8 cellular contexts compared by ENCODE assay signal in the genomic region with DNA sequence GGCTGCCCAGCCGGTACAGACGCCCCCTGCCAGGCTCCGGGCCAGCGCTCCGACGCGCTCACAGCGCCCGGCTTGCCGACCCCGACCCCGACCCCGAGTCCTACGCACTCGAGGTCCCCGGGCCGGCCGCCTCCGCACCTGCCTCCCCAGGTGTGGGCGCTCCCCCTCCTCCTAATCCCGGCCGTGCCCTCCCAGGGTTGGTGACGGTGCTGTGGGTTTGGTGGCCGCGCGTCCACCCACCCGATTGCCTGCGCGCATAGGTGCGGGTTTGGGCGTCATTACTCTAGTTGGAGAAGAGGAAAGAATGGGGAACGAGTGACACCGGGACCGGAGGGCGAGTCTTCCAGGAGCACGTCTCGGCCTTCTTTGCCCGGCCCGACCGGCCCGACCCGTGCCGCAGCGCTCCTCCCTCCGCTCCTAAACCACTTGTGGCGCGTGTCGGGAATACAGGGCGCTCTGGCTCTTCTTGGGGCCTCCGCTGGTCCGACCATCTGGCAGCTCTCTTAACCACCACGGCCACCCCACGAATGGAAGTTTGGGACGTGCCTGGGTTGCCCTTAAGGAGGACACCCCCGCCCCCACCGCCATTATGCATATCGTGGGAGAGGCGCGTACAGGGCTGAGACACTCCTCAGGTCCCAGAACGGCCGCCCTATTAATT. TPM values are rescaled to one million over a fixed set of nuclear protein-coding genes. Genes with fewer than 3 reads are reported as not detected.
A peak's percentile ranks its signal among the peaks of the same experiment; 100 is the strongest.
DNase-seq lines count a peak whose midpoint lies in the region; ATAC-seq and TF ChIP-seq lines count a peak whose summit lies in the region.

No MANE protein-coding gene starts in this region.

- H3K79me2 ChIP-seq in PC-3 (ENCODE audit: low read length): peaks cover 38% of the 10 kb centered on the region
- no peaks in the 10 kb centered on the region for H3K79me2 ChIP-seq in fibroblast of lung (ENCODE audit: control insufficient read depth, insufficient read depth, low read length)

- ATAC-seq in GM19035 (IDR thresholded peaks at IDR 0.05; ENCODE audit: unreplicated experiment) (peak; percentile 11), PC-3 (peak; percentile 51), HG03439 (IDR thresholded peaks at IDR 0.05; ENCODE audit: unreplicated experiment) (no peak), GM21381 (IDR thresholded peaks at IDR 0.05; ENCODE audit: unreplicated experiment) (no peak)
- ATAC-seq in naive thymus-derived CD4-positive, alpha-beta T cell: peak; percentile 21

- TF ChIP-seq CTCF in PC-3 (conservative IDR thresholded peaks at IDR 0.05; ENCODE audit: low read depth, low read length) (peak; percentile 23; the same call in 1 of the 2 replicates), fibroblast of lung (conservative IDR thresholded peaks at IDR 0.05 in 1 of 2, IDR thresholded peaks at IDR 0.05 in 1 of 2; ENCODE audit: low read depth in 1 of 2, low read length in 2 of 2) (no peak)

- H3K36me3 Mint-ChIP-seq in naive thymus-derived CD4-positive, alpha-beta T cell: no peaks in the 10 kb centered on the region

- CTCF ChIA-PET in PC-3 (lab: Charles Lee): interaction anchor here (0.6 to 1.6 kb wide), 3 partner anchors 25 to 136 kb away, joined by 4 read pairs; no protein-coding TSS in a partner anchor
- CTCF ChIA-PET in naive thymus-derived CD4-positive, alpha-beta T cell (lab: Charles Lee): no interaction called here

- DNase-seq in PC-3: peak; percentile 69
- DNase-seq in fibroblast of lung (ENCODE audit: low read depth in 2 of 2): no peak
- no peak for DNase-seq in naive thymus-derived CD4-positive, alpha-beta T cell
- no peak for DNase-seq in RKO (ENCODE audit: low spot score)
- no peak for DNase-seq in NCI-H2196 (lab: John Stamatoyannopoulos, UW; ENCODE audit: unreplicated experiment)

- H2AFZ ChIP-seq in PC-3 (ENCODE audit: low read length): peak overlapping the region; percentile 93
- peak overlapping the region; percentile 63 for H2AFZ ChIP-seq in fibroblast of lung (ENCODE audit: low read length)

- no peaks in the 10 kb centered on the region for H3F3A ChIP-seq in PC-3 (ENCODE audit: low read length, unreplicated experiment)

- H4K20me1 ChIP-seq in PC-3 (ENCODE audit: low read length): no peaks in the 10 kb centered on the region
- no peaks in the 10 kb centered on the region for H4K20me1 ChIP-seq in fibroblast of lung (ENCODE audit: control insufficient read depth, extremely low read depth, insufficient read depth, low read length)

- H3K4me3 Mint-ChIP-seq in naive thymus-derived CD4-positive, alpha-beta T cell: peak overlapping the region in 4 of 10 donors; percentile 35 to 54 (median 42)

- H3K9me2 ChIP-seq in PC-3 (replicated peaks; ENCODE audit: low read length): no peaks in the 10 kb centered on the region

- peaks cover 43 to 67% (median 52%) of the 10 kb centered on the region in 5 donors for H3K27me3 Mint-ChIP-seq in naive thymus-derived CD4-positive, alpha-beta T cell

- no peaks in the 10 kb centered on the region for H3K9me3 ChIP-seq in PC-3 (ENCODE audit: low read length)
- H3K9me3 ChIP-seq in fibroblast of lung (ENCODE audit: control insufficient read depth, insufficient read depth, low read depth, low read length): no peaks in the 10 kb centered on the region
- H3K9me3 ChIP-seq in naive thymus-derived CD4-positive, alpha-beta T cell (ENCODE audit: control insufficient read depth in 2 of 3, low read length in 3 of 3): no peaks in the 10 kb centered on the region

- H3K4me2 ChIP-seq in PC-3 (ENCODE audit: low read length) (peak overlapping the region; percentile 90), fibroblast of lung (ENCODE audit: extremely low read depth, insufficient read depth, low read length) (peak overlapping the region; percentile 85)

- H3K4me3 ChIP-seq in PC-3 (ENCODE audit: low read length) (peak overlapping the region; percentile 95), fibroblast of lung (replicated peaks in 1 of 4; ENCODE audit: control extremely low read depth in 1 of 4, insufficient read depth in 1 of 4, low read depth in 3 of 4, low read length in 4 of 4) (peak overlapping the region; percentile 34 to 69 (median 58))
- H3K4me3 ChIP-seq in naive thymus-derived CD4-positive, alpha-beta T cell (ENCODE audit: low read length): no peak overlapping the region

- intact Hi-C loops in PC-3 (cut with micrococcal nuclease): loop anchor here (1.0 to 10.0 kb wide), 9 partner anchors 19 to 501 kb away; no protein-coding TSS in a partner anchor
- intact Hi-C loops in naive thymus-derived CD4-positive, alpha-beta T cell (cut with micrococcal nuclease): no loop called here

- H3K9me3 Mint-ChIP-seq in naive thymus-derived CD4-positive, alpha-beta T cell: peaks cover 0 to 15% (median 2%) of the 10 kb centered on the region in 11 donors

- BruUV-seq in PC-3 (replicated peaks; lab: Mats Ljungman, UMichigan): TSS peak; percentile 67

- H3K4me1 ChIP-seq in PC-3 (ENCODE audit: insufficient read depth, low read length): peaks cover 54% of the 10 kb centered on the region
- H3K4me1 ChIP-seq in fibroblast of lung (ENCODE audit: control insufficient read depth, extremely low read depth, insufficient read depth, low read length): no peaks in the 10 kb centered on the region
- no peaks in the 10 kb centered on the region for H3K4me1 ChIP-seq in naive thymus-derived CD4-positive, alpha-beta T cell (ENCODE audit: control insufficient read depth in 2 of 2, insufficient read depth in 2 of 2, low read length in 2 of 2)

- H3K9ac ChIP-seq in PC-3 (ENCODE audit: low read length) (peak overlapping the region; percentile 79), fibroblast of lung (ENCODE audit: insufficient read depth, low read length) (peak overlapping the region; percentile 44)

- POLR2A ChIA-PET in PC-3 (lab: Charles Lee; ENCODE audit: unreplicated experiment): interaction anchor here (0.6 kb wide), 2 partner anchors 96 to 339 kb away, joined by 3 read pairs; no protein-coding TSS in a partner anchor
- POLR2A ChIA-PET in naive thymus-derived CD4-positive, alpha-beta T cell (lab: Charles Lee): no interaction called here

- H3K27ac Mint-ChIP-seq in naive thymus-derived CD4-positive, alpha-beta T cell: no peak overlapping the region

- no peaks in the 10 kb centered on the region for H3K36me3 ChIP-seq in PC-3 (ENCODE audit: low read depth, low read length)
- no peaks in the 10 kb centered on the region for H3K36me3 ChIP-seq in fibroblast of lung (ENCODE audit: control insufficient read depth, insufficient read depth, low read length)
- no peaks in the 10 kb centered on the region for H3K36me3 ChIP-seq in naive thymus-derived CD4-positive, alpha-beta T cell (ENCODE audit: control insufficient read depth in 2 of 3, insufficient read depth in 3 of 3, low read length in 3 of 3)

- H3K27me3 ChIP-seq in PC-3 (ENCODE audit: low read length) (no peaks in the 10 kb centered on the region), fibroblast of lung (ENCODE audit: control insufficient read depth, insufficient read depth, low read length) (no peaks in the 10 kb centered on the region)
- H3K27me3 ChIP-seq in naive thymus-derived CD4-positive, alpha-beta T cell (ENCODE audit: control insufficient read depth in 2 of 2, insufficient read depth in 2 of 2, low read length in 2 of 2): peaks cover 0 to 4% of the 10 kb centered on the region in 2 donors

- H3K4me1 Mint-ChIP-seq in naive thymus-derived CD4-positive, alpha-beta T cell: peaks cover 0 to 7% (median 4%) of the 10 kb centered on the region in 7 donors

- H3K27ac ChIP-seq in PC-3 (ENCODE audit: low read length) (peak overlapping the region; percentile 73), fibroblast of lung (ENCODE audit: insufficient read depth, low read length) (no peak overlapping the region)
- no peak overlapping the region for H3K27ac ChIP-seq in naive thymus-derived CD4-positive, alpha-beta T cell (ENCODE audit: low read depth, low read length)

RNA-seq across cellular contexts. Expression of a gene that starts 0.8 kb away (rescaled TPM):
- 7.0 and 9.7 TPM in 2 replicates for total RNA-seq in PC-3 (2014; rRNA removed)
- total RNA-seq in fibroblast of lung: 3.9 and 7.4 TPM in 2 replicates
- polyA plus RNA-seq in fibroblast of lung: 1.2 and 4.2 TPM in 2 replicates
- polyA plus RNA-seq in fibroblast of lung (2012): 0.92 and 2.8 TPM in 2 replicates
- polyA minus RNA-seq in fibroblast of lung (ENCODE audit: low replicate concordance): 0.70 and 0.98 TPM in 2 replicates
- 1 to 10 TPM in 1 of 5 experiments, under 1 TPM in 1, not detected in 3; 0.16 to 1.0 TPM for total RNA-seq in naive thymus-derived CD4-positive, alpha-beta T cell
- under 1 TPM in 1 of 2 donors, not detected in 1; 0.05 TPM for polyA plus RNA-seq in naive thymus-derived CD4-positive, alpha-beta T cell

Comparison
In these comparisons a context has a peak if more than half of its experiments do, and no peak if none do; other contexts are left out.
1. ATAC-seq: peak in GM19035 (single experiment), PC-3 (single experiment) and naive thymus-derived CD4-positive, alpha-beta T cell (single experiment); none in HG03439 (single experiment) and GM21381 (single experiment).